In genomic region chr1:72489801-72490200, GRCh38 we compare ENCODE assay signal across 22 cellular contexts.
DNase-seq lines count a peak whose midpoint lies in the region; TF ChIP-seq lines count a peak whose summit lies in the region.
"Had no signal": no experiment of that assay in that cellular context is flagged by ENCODE, and none has a peak within 500 bp of the region (broad histone marks: within the 10 kb centered on the region; RNA-seq: fewer than 3 reads in every experiment).

No MANE protein-coding gene starts in this region.

- TF ChIP-seq POLR2A in adrenal gland (IDR thresholded peaks at IDR 0.05): no peak

- H3K9me3 ChIP-seq in adrenal gland (replicated peaks in 1 of 3): no peaks in the 10 kb centered on the region
- H3K9me3 ChIP-seq: BE2C, BLaER1 had no signal

- in situ Hi-C loops in KBM-7 (cut with MboI; ENCODE audit: low pct_unique_long_range_greater_than_20kb, low sequenced_read_pairs): no loop called here

- no peaks in the 10 kb centered on the region for H3K27me3 ChIP-seq in adrenal gland
- H3K27me3 ChIP-seq: BE2C, BLaER1 had no signal

- no peak overlapping the region for H3K4me3 ChIP-seq in LNCaP clone FGC (ENCODE audit: low read depth, low read length)
- H3K4me3 ChIP-seq in adrenal gland: no peak overlapping the region
- H3K4me3 ChIP-seq: BLaER1, GM12878 had no signal

- DNase-seq in DMS79 treated with DMSO at 0.1 percent for 48 hours (lab: John Stamatoyannopoulos, UW) (peak; percentile 7), DMS79 (lab: John Stamatoyannopoulos, UW) (no peak), LNCaP clone FGC (ENCODE audit: low read depth) (peak; percentile 75), NCI-H82 treated with DMSO at 0.1 percent for 48 hours (lab: John Stamatoyannopoulos, UW; ENCODE audit: unreplicated experiment) (peak; percentile 75), KBM-7 (no peak), adrenal gland (no peak), NCI-H1417 treated with DMSO at 0.1 percent for 48 hours (lab: John Stamatoyannopoulos, UW) (no peak)
- DNase-seq: 8988T; ACHN; BE2C; C1 segment of cervical spinal cord; CD4-positive, alpha-beta memory T cell; CD4-positive, CD25-positive, alpha-beta regulatory T cell; CD8-positive, alpha-beta memory T cell; COR-L47; DMS 273 treated with DMSO at 0.1 percent for 48 hours; DMS153; DND-41; EL; GDM1 had no signal

- intact Hi-C loops in adrenal gland (cut with DNase I): no loop called here

- no peaks in the 10 kb centered on the region for H3K4me1 ChIP-seq in adrenal gland (replicated peaks in 1 of 2)
- H3K4me1 ChIP-seq: BE2C, BLaER1 had no signal

- H3K27ac ChIP-seq in adrenal gland: no peak overlapping the region
- H3K27ac ChIP-seq: BLaER1 had no signal

- no peak for TF ChIP-seq CTCF in LNCaP clone FGC (IDR thresholded peaks at IDR 0.05; ENCODE audit: control insufficient read depth, extremely low read depth, insufficient read depth)
- TF ChIP-seq CTCF in adrenal gland (IDR thresholded peaks at IDR 0.05): no peak

- no peaks in the 10 kb centered on the region for H3K36me3 ChIP-seq in adrenal gland (replicated peaks in 1 of 2)
- H3K36me3 ChIP-seq: BE2C, BLaER1 had no signal

Comparison
In these comparisons a context has a peak if more than half of its experiments do, and no peak if none do; other contexts are left out.
1. DNase-seq: peak in DMS79 treated with DMSO at 0.1 percent for 48 hours (single experiment), LNCaP clone FGC (single experiment) and NCI-H82 treated with DMSO at 0.1 percent for 48 hours (single experiment); none in DMS79 (single experiment), KBM-7 (single experiment), adrenal gland (0 of 7) and NCI-H1417 treated with DMSO at 0.1 percent for 48 hours (single experiment).